ENCODE assay signal across 1 cellular context in the genomic region with DNA sequence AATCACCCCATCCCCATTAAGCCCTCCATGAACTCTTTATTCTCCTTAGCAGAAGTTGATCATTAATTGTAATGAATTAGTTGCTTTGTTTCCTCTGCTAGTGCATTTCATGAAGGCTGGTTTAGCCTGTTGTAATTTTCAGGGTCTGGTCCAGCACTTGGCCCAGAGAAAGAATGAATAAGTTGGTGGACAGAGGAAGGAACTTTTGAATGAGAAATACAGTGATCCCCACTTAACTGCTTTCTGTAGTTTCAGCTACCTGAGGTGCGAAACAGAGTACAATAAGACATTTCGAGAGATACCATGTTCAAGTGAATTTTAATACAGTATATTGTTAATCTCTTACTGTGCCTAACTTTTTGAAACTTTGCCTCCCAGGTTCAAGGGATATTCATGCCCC.
TF ChIP-seq lines count a peak whose summit lies in the region.

No MANE protein-coding gene starts in this region.

TF ChIP-seq in HepG2, 621 proteins besides CTCF, POLR2A, EP300 and RAD21:
- TF ChIP-seq, protein P1, sequence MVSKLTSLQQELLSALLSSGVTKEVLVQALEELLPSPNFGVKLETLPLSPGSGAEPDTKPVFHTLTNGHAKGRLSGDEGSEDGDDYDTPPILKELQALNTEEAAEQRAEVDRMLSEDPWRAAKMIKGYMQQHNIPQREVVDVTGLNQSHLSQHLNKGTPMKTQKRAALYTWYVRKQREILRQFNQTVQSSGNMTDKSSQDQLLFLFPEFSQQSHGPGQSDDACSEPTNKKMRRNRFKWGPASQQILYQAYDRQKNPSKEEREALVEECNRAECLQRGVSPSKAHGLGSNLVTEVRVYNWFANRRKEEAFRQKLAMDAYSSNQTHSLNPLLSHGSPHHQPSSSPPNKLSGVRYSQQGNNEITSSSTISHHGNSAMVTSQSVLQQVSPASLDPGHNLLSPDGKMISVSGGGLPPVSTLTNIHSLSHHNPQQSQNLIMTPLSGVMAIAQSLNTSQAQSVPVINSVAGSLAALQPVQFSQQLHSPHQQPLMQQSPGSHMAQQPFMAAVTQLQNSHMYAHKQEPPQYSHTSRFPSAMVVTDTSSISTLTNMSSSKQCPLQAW (CRISPR knock-in tag; IDR thresholded peaks at IDR 0.05) = no peak
- TF ChIP-seq, protein P2, sequence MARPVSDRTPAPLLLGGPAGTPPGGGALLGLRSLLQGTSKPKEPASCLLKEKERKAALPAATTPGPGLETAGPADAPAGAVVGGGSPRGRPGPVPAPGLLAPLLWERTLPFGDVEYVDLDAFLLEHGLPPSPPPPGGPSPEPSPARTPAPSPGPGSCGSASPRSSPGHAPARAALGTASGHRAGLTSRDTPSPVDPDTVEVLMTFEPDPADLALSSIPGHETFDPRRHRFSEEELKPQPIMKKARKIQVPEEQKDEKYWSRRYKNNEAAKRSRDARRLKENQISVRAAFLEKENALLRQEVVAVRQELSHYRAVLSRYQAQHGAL (CRISPR knock-in tag; IDR thresholded peaks at IDR 0.05; ENCODE audit: not compliant biosample characterization) = no peak
- TF ChIP-seq LCORL (IDR thresholded peaks at IDR 0.05) = no peak
- no peak for TF ChIP-seq LCORL (CRISPR knock-in tag; IDR thresholded peaks at IDR 0.05)
- TF ChIP-seq, protein P3, sequence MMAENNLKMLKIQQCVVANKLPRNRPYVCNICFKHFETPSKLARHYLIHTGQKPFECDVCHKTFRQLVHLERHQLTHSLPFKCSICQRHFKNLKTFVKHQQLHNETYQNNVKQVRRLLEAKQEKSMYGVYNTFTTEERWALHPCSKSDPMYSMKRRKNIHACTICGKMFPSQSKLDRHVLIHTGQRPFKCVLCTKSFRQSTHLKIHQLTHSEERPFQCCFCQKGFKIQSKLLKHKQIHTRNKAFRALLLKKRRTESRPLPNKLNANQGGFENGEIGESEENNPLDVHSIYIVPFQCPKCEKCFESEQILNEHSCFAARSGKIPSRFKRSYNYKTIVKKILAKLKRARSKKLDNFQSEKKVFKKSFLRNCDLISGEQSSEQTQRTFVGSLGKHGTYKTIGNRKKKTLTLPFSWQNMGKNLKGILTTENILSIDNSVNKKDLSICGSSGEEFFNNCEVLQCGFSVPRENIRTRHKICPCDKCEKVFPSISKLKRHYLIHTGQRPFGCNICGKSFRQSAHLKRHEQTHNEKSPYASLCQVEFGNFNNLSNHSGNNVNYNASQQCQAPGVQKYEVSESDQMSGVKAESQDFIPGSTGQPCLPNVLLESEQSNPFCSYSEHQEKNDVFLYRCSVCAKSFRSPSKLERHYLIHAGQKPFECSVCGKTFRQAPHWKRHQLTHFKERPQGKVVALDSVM (CRISPR knock-in tag; IDR thresholded peaks at IDR 0.05) = no peak
- no peak for TF ChIP-seq MIER3 (CRISPR knock-in tag; IDR thresholded peaks at IDR 0.05; ENCODE audit: borderline replicate concordance)
- TF ChIP-seq, protein P4, sequence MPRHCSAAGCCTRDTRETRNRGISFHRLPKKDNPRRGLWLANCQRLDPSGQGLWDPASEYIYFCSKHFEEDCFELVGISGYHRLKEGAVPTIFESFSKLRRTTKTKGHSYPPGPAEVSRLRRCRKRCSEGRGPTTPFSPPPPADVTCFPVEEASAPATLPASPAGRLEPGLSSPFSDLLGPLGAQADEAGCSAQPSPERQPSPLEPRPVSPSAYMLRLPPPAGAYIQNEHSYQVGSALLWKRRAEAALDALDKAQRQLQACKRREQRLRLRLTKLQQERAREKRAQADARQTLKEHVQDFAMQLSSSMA (CRISPR knock-in tag; IDR thresholded peaks at IDR 0.05) = no peak
- no peak for TF ChIP-seq ZSCAN31 (CRISPR knock-in tag; IDR thresholded peaks at IDR 0.05; ENCODE audit: low read depth)
- TF ChIP-seq, protein P5, sequence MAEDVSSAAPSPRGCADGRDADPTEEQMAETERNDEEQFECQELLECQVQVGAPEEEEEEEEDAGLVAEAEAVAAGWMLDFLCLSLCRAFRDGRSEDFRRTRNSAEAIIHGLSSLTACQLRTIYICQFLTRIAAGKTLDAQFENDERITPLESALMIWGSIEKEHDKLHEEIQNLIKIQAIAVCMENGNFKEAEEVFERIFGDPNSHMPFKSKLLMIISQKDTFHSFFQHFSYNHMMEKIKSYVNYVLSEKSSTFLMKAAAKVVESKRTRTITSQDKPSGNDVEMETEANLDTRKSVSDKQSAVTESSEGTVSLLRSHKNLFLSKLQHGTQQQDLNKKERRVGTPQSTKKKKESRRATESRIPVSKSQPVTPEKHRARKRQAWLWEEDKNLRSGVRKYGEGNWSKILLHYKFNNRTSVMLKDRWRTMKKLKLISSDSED (CRISPR knock-in tag; IDR thresholded peaks at IDR 0.05) = no peak
- no peak for TF ChIP-seq ZNF761 (CRISPR knock-in tag; conservative IDR thresholded peaks at IDR 0.05)
- no peak for TF ChIP-seq YEATS2 (CRISPR knock-in tag; IDR thresholded peaks at IDR 0.05; ENCODE audit: borderline replicate concordance)
- no peak for TF ChIP-seq ARHGAP35 (CRISPR knock-in tag; IDR thresholded peaks at IDR 0.05; ENCODE audit: borderline replicate concordance)
- no peak for TF ChIP-seq ZNF790 (CRISPR knock-in tag; IDR thresholded peaks at IDR 0.05; ENCODE audit: borderline replicate concordance)
- TF ChIP-seq SRF (IDR thresholded peaks at IDR 0.05; ENCODE audit: low read depth, low read length) = no peak
